In genomic region chr5:78649816-78650561, GRCh38 we compare ENCODE assay signal across 8 cellular contexts. TPM values are rescaled to one million over a fixed set of nuclear protein-coding genes. Genes with fewer than 3 reads are reported as not detected.
DNase-seq lines count a peak whose midpoint lies in the region; ATAC-seq, FAIRE-seq and TF ChIP-seq lines count a peak whose summit lies in the region.
"Had no signal": no experiment of that assay in that cellular context is flagged by ENCODE, and none has a peak within 500 bp of the region (broad histone marks: within the 10 kb centered on the region; RNA-seq: fewer than 3 reads in every experiment).

No MANE protein-coding gene starts in this region.

- POLR2A ChIA-PET in OCI-LY7 (lab: Charles Lee) (interaction anchor here (1.3 to 1.7 kb wide), 2 partner anchors 12 to 70 kb away, joined by 3 to 4 read pairs; no protein-coding TSS in a partner anchor), H1 (lab: Charles Lee; ENCODE audit: partially characterized antibody) (interaction anchor here (1.3 to 5.4 kb wide), 5 partner anchors 12 to 289 kb away, joined by 3 to 40 read pairs (median 8); partner anchors contain the start of gene SCAMP1)

- H3K4me3 ChIP-seq in OCI-LY7 (ENCODE audit: low read depth, low read length, poor library complexity, severe bottlenecking) = no peak overlapping the region
- H3K4me3 ChIP-seq in H1 (ENCODE audit: extremely low read depth in 1 of 4, insufficient read depth in 2 of 4, low read depth in 3 of 4, low read length in 4 of 4) = peak overlapping the region in 1 of 4 experiments; percentile 93; a peak in 2 of 8 replicates

- TF ChIP-seq EP300 in H1 (IDR thresholded peaks at IDR 0.05; ENCODE audit: borderline replicate concordance in 1 of 2, low read depth in 2 of 2, low read length in 2 of 2) = no peak

- no peak overlapping the region for H2BK15ac ChIP-seq in H1 (ENCODE audit: low read length)

- 29% methylated on average over 13 of the region's 13 CpGs; no CpG with 5 or more reads in 1 of the 2 experiments for WGBS in H1 (ENCODE audit: extremely low coverage in 1 of 2, insufficient coverage in 1 of 2, insufficient read length in 1 of 2, insufficient replicate concordance in 2 of 2, low coverage in 1 of 2, low lambda C conversion rate in 2 of 2, missing lambda C conversion rate in 1 of 2), 2 experiments

- no peak overlapping the region for H4K8ac ChIP-seq in H1 (ENCODE audit: extremely low read depth, insufficient read depth, low read length)

- H3K56ac ChIP-seq in H1 (replicated peaks; ENCODE audit: insufficient read length, low read depth, low read length) = no peak overlapping the region

- H3K27me3 Mint-ChIP-seq in progenitor cell of endocrine pancreas = peaks cover 23% of the 10 kb centered on the region

- TF ChIP-seq RAD21 in H1 (IDR thresholded peaks at IDR 0.05 in 1 of 2, conservative IDR thresholded peaks at IDR 0.05 in 1 of 2; ENCODE audit: low read depth in 2 of 2, low read length in 2 of 2) = peak; percentile 30 to 49

- H4K5ac ChIP-seq in H1 (ENCODE audit: insufficient read length, low read depth, low read length) = no peak overlapping the region

- H3K4me1 Mint-ChIP-seq in progenitor cell of endocrine pancreas (ENCODE audit: low read depth) = peaks cover 21% of the 10 kb centered on the region

- no peaks in the 10 kb centered on the region for H3K9me3 Mint-ChIP-seq in progenitor cell of endocrine pancreas (ENCODE audit: low read depth)

- H3K4me1 ChIP-seq in OCI-LY7 (ENCODE audit: insufficient read depth, low read length, poor library complexity, severe bottlenecking) = peaks cover 33% of the 10 kb centered on the region
- H3K4me1 ChIP-seq in H1 (replicated peaks in 1 of 4; ENCODE audit: control insufficient read depth in 3 of 4, insufficient read depth in 4 of 4, low read length in 3 of 4) = peaks cover 0 to 15% (median under 1%) of the 10 kb centered on the region in 4 experiments; a peak in 3 of 7 replicates

- H3K4ac ChIP-seq in H1 (replicated peaks; ENCODE audit: insufficient read length, low read depth, low read length) = no peak overlapping the region

- H4K20me1 ChIP-seq in OCI-LY7 (ENCODE audit: insufficient read depth, low read length) = no peaks in the 10 kb centered on the region
- H4K20me1 ChIP-seq in H1 (replicated peaks in 1 of 2; ENCODE audit: control insufficient read depth in 1 of 2, insufficient read depth in 2 of 2, low read length in 2 of 2) = no peaks in the 10 kb centered on the region

- no peak overlapping the region for H3K9ac ChIP-seq in H1 (replicated peaks in 1 of 4; ENCODE audit: extremely low read depth in 1 of 4, low read depth in 3 of 4, low read length in 3 of 4)

- H3K27ac ChIP-seq in OCI-LY7 (ENCODE audit: low read depth, low read length, poor library complexity, severe bottlenecking) = no peak overlapping the region
- H3K27ac ChIP-seq in H1 (ENCODE audit: low read depth, low read length) = no peak overlapping the region

- H3K27me3 ChIP-seq in H1 (replicated peaks in 1 of 4; ENCODE audit: control insufficient read depth in 3 of 4, extremely low read depth in 1 of 4, insufficient read depth in 3 of 4, low read length in 3 of 4) = no peaks in the 10 kb centered on the region
- H3K27me3 ChIP-seq: colonic mucosa had no signal

- H3K9me3 ChIP-seq in OCI-LY7 (ENCODE audit: low read length) = no peaks in the 10 kb centered on the region
- no peaks in the 10 kb centered on the region for H3K9me3 ChIP-seq in H1 (ENCODE audit: insufficient read depth in 2 of 2, low read depth in 1 of 2, low read length in 1 of 2)
- H3K9me3 ChIP-seq: colonic mucosa had no signal

- no peak overlapping the region for H2AK5ac ChIP-seq in H1 (ENCODE audit: low read depth, low read length)

- intact Hi-C loops in OCI-LY7 (cut with micrococcal nuclease; ENCODE audit: unreplicated experiment) = loop anchor here (5.0 to 10.0 kb wide), 2 partner anchors 72 to 335 kb away; partner anchors contain the start of gene ARSB

- H3K4me3 Mint-ChIP-seq in progenitor cell of endocrine pancreas (ENCODE audit: low read depth) = peak overlapping the region; percentile 68

- peak overlapping the region; percentile 86 for H2BK20ac ChIP-seq in H1 (ENCODE audit: low read length)

- peak overlapping the region; percentile 25 for H4K91ac ChIP-seq in H1 (replicated peaks; ENCODE audit: insufficient read length, low read length)

- peaks cover 2% of the 10 kb centered on the region for H3K79me1 ChIP-seq in H1 (ENCODE audit: low read depth, low read length)

- 0 out of 2 replicates have a peak, but pooled peaks have one; percentile 17 for TF ChIP-seq CTCF in OCI-LY7 (conservative IDR thresholded peaks at IDR 0.05; ENCODE audit: low read length)
- no peak; a peak in 1 of 4 replicates for TF ChIP-seq CTCF in H1 (IDR thresholded peaks at IDR 0.05; ENCODE audit: control extremely low read depth in 1 of 3, insufficient read depth in 1 of 3, low read depth in 1 of 3, low read length in 3 of 3)
- no peak for TF ChIP-seq CTCF in progenitor cell of endocrine pancreas (IDR thresholded peaks at IDR 0.05; ENCODE audit: unreplicated experiment)

- peak overlapping the region; percentile 84 for H2BK120ac ChIP-seq in H1 (replicated peaks; ENCODE audit: low read depth, low read length)

- H3K9me2 ChIP-seq in OCI-LY7 (ENCODE audit: insufficient read depth, low read length) = no peaks in the 10 kb centered on the region

- H2BK12ac ChIP-seq in H1 (ENCODE audit: low read depth, low read length) = peak overlapping the region; percentile 92; the same call in 1 of the 2 replicates

- no peak overlapping the region for H3K23ac ChIP-seq in H1 (ENCODE audit: insufficient read length)

- CTCF ChIA-PET in OCI-LY7 (lab: Charles Lee; ENCODE audit: unreplicated experiment) (no interaction called here), H1 (lab: Charles Lee; ENCODE audit: partially characterized antibody) (interaction anchor here (1.7 kb wide), 1 partner anchor 10 kb away, joined by 5 read pairs; no protein-coding TSS in a partner anchor)

- H3K36me3 ChIP-seq in OCI-LY7 (ENCODE audit: insufficient read depth, low read length) (peaks cover 10% of the 10 kb centered on the region), H1 (ENCODE audit: control insufficient read depth in 2 of 4, insufficient read depth in 4 of 4, low read length in 3 of 4) (no peaks in the 10 kb centered on the region)
- H3K36me3 ChIP-seq: colonic mucosa had no signal

- DNase-seq in ELR (ENCODE audit: low read depth) (peak; percentile 61), OCI-LY7 (ENCODE audit: low spot score) (peak; percentile 49), H1 (ENCODE audit: low read depth in 1 of 2, low spot score in 2 of 2) (peak in 1 of 2 experiments; percentile 69), progenitor cell of endocrine pancreas (ENCODE audit: low spot score, unreplicated experiment) (no peak)
- DNase-seq in effector CD4-positive, alpha-beta T cell = no peak
- no peak for DNase-seq in activated effector memory CD4-positive, alpha-beta T cell treated with Interleukin-2 at 50 U/mL for 16 hours

- no peak for FAIRE-seq in H1 (lab: Jason Lieb, UNC)

- H3K4me2 ChIP-seq in OCI-LY7 (ENCODE audit: low read length) (no peak overlapping the region; the same call in 1 of the 2 replicates), H1 (ENCODE audit: insufficient read depth in 1 of 2, low read depth in 2 of 2, low read length in 2 of 2) (peak overlapping the region; percentile 46 to 99)

- no peak overlapping the region for H3K14ac ChIP-seq in H1 (ENCODE audit: insufficient read length)

- H3K18ac ChIP-seq in H1 (ENCODE audit: extremely low read depth, low read length) = no peak overlapping the region

- BruUV-seq in OCI-LY7 (replicated peaks; lab: Mats Ljungman, UMichigan) = no TSS peak

- ATAC-seq in GM18907 (IDR thresholded peaks at IDR 0.05; ENCODE audit: unreplicated experiment) = no peak

- peaks cover 20% of the 10 kb centered on the region; the same call in 1 of the 2 replicates for H3K79me2 ChIP-seq in OCI-LY7 (ENCODE audit: insufficient read depth, low read depth, low read length)
- peaks cover under 1 to 29% of the 10 kb centered on the region in 2 experiments for H3K79me2 ChIP-seq in H1 (ENCODE audit: control insufficient read depth in 1 of 2, insufficient read depth in 2 of 2, low read length in 2 of 2)

- H3K36me3 Mint-ChIP-seq in progenitor cell of endocrine pancreas (ENCODE audit: insufficient read depth) = no peaks in the 10 kb centered on the region

- H3K23me2 ChIP-seq in H1 (ENCODE audit: low read depth, low read length) = peaks cover 10% of the 10 kb centered on the region; the same call in 1 of the 2 replicates

- H2BK5ac ChIP-seq in H1 (ENCODE audit: low read depth, low read length) = peak overlapping the region; percentile 83; the same call in 1 of the 2 replicates

- peak overlapping the region; percentile 94 for H3K27ac Mint-ChIP-seq in progenitor cell of endocrine pancreas

- H2AFZ ChIP-seq in OCI-LY7 (ENCODE audit: low read length) (no peak overlapping the region), H1 (ENCODE audit: low read length) (peak overlapping the region; percentile 15; the same call in 1 of the 2 replicates)

- TF ChIP-seq POLR2A in H1 (IDR thresholded peaks at IDR 0.05; ENCODE audit: control extremely low read depth in 1 of 2, low read depth in 2 of 2, low read length in 2 of 2) = no peak; a peak in 1 of 3 replicates

TF ChIP-seq in H1, 55 proteins besides CTCF, POLR2A, EP300 and RAD21 (continues in another document):
- TF ChIP-seq SP4 (IDR thresholded peaks at IDR 0.05; ENCODE audit: low read length) (no peak), TAF7 (optimal IDR thresholded peaks at IDR 0.05; ENCODE audit: borderline replicate concordance, low read depth, low read length) (peak; percentile 24), SIX5 (IDR thresholded peaks at IDR 0.05; ENCODE audit: low read depth, low read length) (no peak), SP1 (IDR thresholded peaks at IDR 0.05; ENCODE audit: low read depth, low read length) (0 out of 2 replicates have a peak, but pooled peaks have one; percentile 41), RXRA (IDR thresholded peaks at IDR 0.05; ENCODE audit: insufficient read depth, low read depth, low read length) (no peak), CTBP2 (IDR thresholded peaks at IDR 0.05; ENCODE audit: borderline replicate concordance, insufficient read depth, insufficient read length, low read length) (peak; percentile 59)

RNA-seq across cellular contexts. Expression of gene LHFPL2, which starts 1.4 kb away (rescaled TPM):
- 8.4 and 12.2 TPM in 2 replicates for total RNA-seq in OCI-LY7 (2014; rRNA removed; shearing (Covaris generic))
- 23.5 and 24.0 TPM in 2 replicates for total RNA-seq in OCI-LY7 (2022)
- 38.0 and 43.0 TPM in 2 replicates for total RNA-seq in H1 (2021; fragmentation: NEBNext Ultra II Directional; extraction: Animal tissue kit (Norgen Biotek cat#: 25700))
- 9.6 and 14.8 TPM in 2 replicates for polyA plus RNA-seq in H1 (2011; rRNA removed)
- 11.6 TPM for polyA plus RNA-seq in H1 (2011; cell fraction: cytosol; rRNA removed)
- 19.5 TPM for polyA plus RNA-seq in H1 (2011; cell fraction: nucleus; rRNA removed)
- polyA plus RNA-seq in H1 (2012, experiment 1 of 2) = 21.0 to 27.0 TPM (median 25.3 TPM) in 4 replicates
- 3.3 TPM for polyA plus RNA-seq in H1 (2012, experiment 2 of 2)
- 31.3 TPM for polyA plus RNA-seq in H1 (2013, experiment 1 of 2)
- 33.8 TPM for polyA plus RNA-seq in H1 (2013, experiment 2 of 2)
- polyA minus RNA-seq in H1 (2011; rRNA and poly(A)+ RNA removed) = 27.0 and 33.7 TPM in 2 replicates
- 30.0 TPM for polyA minus RNA-seq in H1 (2011; cell fraction: cytosol; rRNA and poly(A)+ RNA removed)
- 66.1 TPM for polyA minus RNA-seq in H1 (2011; cell fraction: nucleus; rRNA and poly(A)+ RNA removed)
- total RNA-seq in progenitor cell of endocrine pancreas = 15.0 and 18.3 TPM in 2 replicates

Comparison
In these comparisons a context has a peak if more than half of its experiments do, and no peak if none do; other contexts are left out.
1. DNase-seq: peak in ELR (single experiment) and OCI-LY7 (single experiment); none in progenitor cell of endocrine pancreas (single experiment), effector CD4-positive, alpha-beta T cell (single experiment) and activated effector memory CD4-positive, alpha-beta T cell treated with Interleukin-2 at 50 U/mL for 16 hours (single experiment).